Comparison of ENCODE assay signal across 1 cellular context in the genomic region with DNA sequence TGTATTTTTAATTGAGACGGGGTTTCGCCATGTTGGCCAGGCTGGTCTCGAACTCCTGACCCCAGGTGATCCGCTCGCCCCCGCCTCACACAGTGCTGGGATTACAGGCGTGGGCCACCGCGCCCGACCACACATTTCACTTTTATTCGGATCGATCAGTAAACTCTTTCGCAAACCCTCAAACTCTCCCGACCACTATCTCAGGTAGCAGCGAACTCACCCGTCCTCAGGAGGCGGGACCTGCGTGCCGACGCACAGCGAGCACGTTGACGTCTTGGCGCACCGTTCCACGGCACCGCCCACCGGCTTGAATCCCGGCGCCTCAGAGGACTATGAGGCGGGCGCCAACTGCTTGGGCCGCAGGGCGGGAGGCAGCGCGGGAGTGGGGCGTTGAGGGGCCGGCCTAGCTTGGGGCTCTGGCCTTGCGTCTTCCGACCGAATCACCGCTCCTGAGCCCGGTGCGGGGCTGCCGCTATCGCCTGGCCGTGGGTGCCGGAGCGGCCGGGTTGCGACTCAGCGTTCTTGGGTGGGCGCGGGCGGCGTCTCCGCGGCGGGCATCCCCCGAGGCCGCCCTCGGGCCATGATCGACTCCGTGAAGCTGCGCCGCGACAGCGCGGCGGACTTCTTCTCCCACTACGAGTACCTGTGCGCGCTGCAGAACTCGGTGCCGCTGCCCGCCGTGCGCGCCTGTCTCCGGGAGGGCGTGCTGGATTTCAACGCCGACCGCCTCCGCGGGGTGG.
TF ChIP-seq lines count a peak whose summit lies in the region.

A gene with protein sequence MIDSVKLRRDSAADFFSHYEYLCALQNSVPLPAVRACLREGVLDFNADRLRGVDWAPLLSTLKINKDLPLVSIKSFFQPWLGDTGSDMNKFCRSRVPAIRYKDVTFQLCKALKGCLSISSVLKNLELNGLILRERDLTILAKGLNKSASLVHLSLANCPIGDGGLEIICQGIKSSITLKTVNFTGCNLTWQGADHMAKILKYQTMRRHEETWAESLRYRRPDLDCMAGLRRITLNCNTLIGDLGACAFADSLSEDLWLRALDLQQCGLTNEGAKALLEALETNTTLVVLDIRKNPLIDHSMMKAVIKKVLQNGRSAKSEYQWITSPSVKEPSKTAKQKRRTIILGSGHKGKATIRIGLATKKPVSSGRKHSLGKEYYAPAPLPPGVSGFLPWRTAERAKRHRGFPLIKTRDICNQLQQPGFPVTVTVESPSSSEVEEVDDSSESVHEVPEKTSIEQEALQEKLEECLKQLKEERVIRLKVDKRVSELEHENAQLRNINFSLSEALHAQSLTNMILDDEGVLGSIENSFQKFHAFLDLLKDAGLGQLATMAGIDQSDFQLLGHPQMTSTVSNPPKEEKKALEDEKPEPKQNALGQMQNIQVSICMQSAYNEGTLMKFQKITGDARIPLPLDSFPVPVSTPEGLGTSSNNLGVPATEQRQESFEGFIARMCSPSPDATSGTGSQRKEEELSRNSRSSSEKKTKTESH (plus strand): TSS at position 305 of the 740 bp plus-strand sequence. CDS start 276 bp downstream, at position 581.

TF ChIP-seq in K562, 482 proteins besides CTCF, POLR2A, EP300 and RAD21 (continued from another document):
- peak; percentile 76 for TF ChIP-seq POLR2B (IDR thresholded peaks at IDR 0.05; ENCODE audit: low read depth, partially characterized antibody)
- TF ChIP-seq GTF2E2 (tag; IDR thresholded peaks at IDR 0.05) = no peak
- peak; percentile 66 for TF ChIP-seq ZNF316 (IDR thresholded peaks at IDR 0.05)
- no peak for TF ChIP-seq FOXM1 (IDR thresholded peaks at IDR 0.05; ENCODE audit: low read depth)
- 0 out of 2 replicates have a peak, but pooled peaks have one; percentile 41 for TF ChIP-seq FOXM1 (CRISPR knock-in tag; IDR thresholded peaks at IDR 0.05; ENCODE audit: low read depth)
- no peak for TF ChIP-seq MCM5 (IDR thresholded peaks at IDR 0.05; ENCODE audit: low read depth)
- peak; percentile 32; the same call in 1 of the 2 replicates for TF ChIP-seq SMARCA4 (IDR thresholded peaks at IDR 0.05)
- no peak for TF ChIP-seq ZNF785 (CRISPR knock-in tag; IDR thresholded peaks at IDR 0.05)
- peak; percentile 89 for TF ChIP-seq RBFOX2 (IDR thresholded peaks at IDR 0.05; ENCODE audit: low read depth, low read length)
- TF ChIP-seq FOS (IDR thresholded peaks at IDR 0.05; ENCODE audit: extremely low read depth, insufficient read length) = no peak
- TF ChIP-seq, protein P1, sequence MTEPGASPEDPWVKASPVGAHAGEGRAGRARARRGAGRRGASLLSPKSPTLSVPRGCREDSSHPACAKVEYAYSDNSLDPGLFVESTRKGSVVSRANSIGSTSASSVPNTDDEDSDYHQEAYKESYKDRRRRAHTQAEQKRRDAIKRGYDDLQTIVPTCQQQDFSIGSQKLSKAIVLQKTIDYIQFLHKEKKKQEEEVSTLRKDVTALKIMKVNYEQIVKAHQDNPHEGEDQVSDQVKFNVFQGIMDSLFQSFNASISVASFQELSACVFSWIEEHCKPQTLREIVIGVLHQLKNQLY (CRISPR knock-in tag; conservative IDR thresholded peaks at IDR 0.05) = no peak
- TF ChIP-seq MYC (IDR thresholded peaks at IDR 0.05; ENCODE audit: low read depth, low read length) = no peak
- TF ChIP-seq MYC (CRISPR knock-in tag; IDR thresholded peaks at IDR 0.05; ENCODE audit: borderline replicate concordance, low read depth) = no peak
- TF ChIP-seq JUN (IDR thresholded peaks at IDR 0.05; ENCODE audit: borderline replicate concordance, low read depth, low read length) = no peak
- TF ChIP-seq JUN (CRISPR knock-in tag; IDR thresholded peaks at IDR 0.05; ENCODE audit: borderline replicate concordance) = no peak
- TF ChIP-seq POLR2G (IDR thresholded peaks at IDR 0.05; ENCODE audit: low read depth, low read length) = peak; percentile 94
- TF ChIP-seq, protein P2, sequence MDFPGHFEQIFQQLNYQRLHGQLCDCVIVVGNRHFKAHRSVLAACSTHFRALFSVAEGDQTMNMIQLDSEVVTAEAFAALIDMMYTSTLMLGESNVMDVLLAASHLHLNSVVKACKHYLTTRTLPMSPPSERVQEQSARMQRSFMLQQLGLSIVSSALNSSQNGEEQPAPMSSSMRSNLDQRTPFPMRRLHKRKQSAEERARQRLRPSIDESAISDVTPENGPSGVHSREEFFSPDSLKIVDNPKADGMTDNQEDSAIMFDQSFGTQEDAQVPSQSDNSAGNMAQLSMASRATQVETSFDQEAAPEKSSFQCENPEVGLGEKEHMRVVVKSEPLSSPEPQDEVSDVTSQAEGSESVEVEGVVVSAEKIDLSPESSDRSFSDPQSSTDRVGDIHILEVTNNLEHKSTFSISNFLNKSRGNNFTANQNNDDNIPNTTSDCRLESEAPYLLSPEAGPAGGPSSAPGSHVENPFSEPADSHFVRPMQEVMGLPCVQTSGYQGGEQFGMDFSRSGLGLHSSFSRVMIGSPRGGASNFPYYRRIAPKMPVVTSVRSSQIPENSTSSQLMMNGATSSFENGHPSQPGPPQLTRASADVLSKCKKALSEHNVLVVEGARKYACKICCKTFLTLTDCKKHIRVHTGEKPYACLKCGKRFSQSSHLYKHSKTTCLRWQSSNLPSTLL (IDR thresholded peaks at IDR 0.05) = no peak
- no peak for TF ChIP-seq ZNF3 (CRISPR knock-in tag; IDR thresholded peaks at IDR 0.05)
- peak; percentile 80 for TF ChIP-seq CEBPB (tag; IDR thresholded peaks at IDR 0.05)
- TF ChIP-seq, protein P3, sequence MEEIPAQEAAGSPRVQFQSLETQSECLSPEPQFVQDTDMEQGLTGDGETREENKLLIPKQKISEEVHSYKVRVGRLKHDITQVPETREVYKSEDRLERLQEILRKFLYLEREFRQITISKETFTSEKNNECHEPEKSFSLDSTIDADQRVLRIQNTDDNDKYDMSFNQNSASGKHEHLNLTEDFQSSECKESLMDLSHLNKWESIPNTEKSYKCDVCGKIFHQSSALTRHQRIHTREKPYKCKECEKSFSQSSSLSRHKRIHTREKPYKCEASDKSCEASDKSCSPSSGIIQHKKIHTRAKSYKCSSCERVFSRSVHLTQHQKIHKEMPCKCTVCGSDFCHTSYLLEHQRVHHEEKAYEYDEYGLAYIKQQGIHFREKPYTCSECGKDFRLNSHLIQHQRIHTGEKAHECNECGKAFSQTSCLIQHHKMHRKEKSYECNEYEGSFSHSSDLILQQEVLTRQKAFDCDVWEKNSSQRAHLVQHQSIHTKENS (CRISPR knock-in tag; IDR thresholded peaks at IDR 0.05) = no peak
- TF ChIP-seq ZNF384 (IDR thresholded peaks at IDR 0.05; ENCODE audit: low read depth, low read length) = no peak
- peak; percentile 39; the same call in 1 of the 2 replicates for TF ChIP-seq SMAD4 (CRISPR knock-in tag; conservative IDR thresholded peaks at IDR 0.05)
- no peak for TF ChIP-seq BMI1 (IDR thresholded peaks at IDR 0.05; ENCODE audit: low read length)
- no peak for TF ChIP-seq ELF2 (CRISPR knock-in tag; IDR thresholded peaks at IDR 0.05)
- TF ChIP-seq, protein P4, sequence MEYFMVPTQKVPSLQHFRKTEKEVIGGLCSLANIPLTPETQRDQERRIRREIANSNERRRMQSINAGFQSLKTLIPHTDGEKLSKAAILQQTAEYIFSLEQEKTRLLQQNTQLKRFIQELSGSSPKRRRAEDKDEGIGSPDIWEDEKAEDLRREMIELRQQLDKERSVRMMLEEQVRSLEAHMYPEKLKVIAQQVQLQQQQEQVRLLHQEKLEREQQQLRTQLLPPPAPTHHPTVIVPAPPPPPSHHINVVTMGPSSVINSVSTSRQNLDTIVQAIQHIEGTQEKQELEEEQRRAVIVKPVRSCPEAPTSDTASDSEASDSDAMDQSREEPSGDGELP (CRISPR knock-in tag; IDR thresholded peaks at IDR 0.05; ENCODE audit: borderline replicate concordance) = peak; percentile 66
- no peak for TF ChIP-seq HLTF (IDR thresholded peaks at IDR 0.05)
- TF ChIP-seq GABPB1 (CRISPR knock-in tag; IDR thresholded peaks at IDR 0.05) = peak; percentile 35; the same call in 1 of the 2 replicates
